ENCODE assay signal across 12 cellular contexts in the genomic region with DNA sequence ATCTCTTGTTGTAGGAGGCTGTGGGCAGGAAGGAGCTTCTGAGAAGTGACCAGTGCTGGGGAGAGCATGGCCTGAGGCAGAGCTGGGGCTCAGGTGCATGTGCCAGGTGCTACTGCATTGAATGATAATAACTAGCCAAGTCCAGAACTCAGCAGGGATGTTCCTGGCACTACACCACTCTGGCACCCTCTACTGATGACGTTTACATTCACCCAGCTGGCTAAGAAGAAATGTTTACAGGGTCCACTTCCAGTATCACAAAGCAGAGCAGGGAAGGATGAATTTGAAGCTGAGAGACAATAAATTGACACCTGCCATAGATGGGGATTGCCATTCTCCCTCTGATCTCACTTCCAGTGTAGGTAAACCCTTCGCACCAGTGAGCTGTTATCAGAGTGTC.
DNase-seq lines count a peak whose midpoint lies in the region; ATAC-seq and TF ChIP-seq lines count a peak whose summit lies in the region.
"Had no signal": no experiment of that assay in that cellular context is flagged by ENCODE, and none has a peak within 500 bp of the region (broad histone marks: within the 10 kb centered on the region; RNA-seq: fewer than 3 reads in every experiment).

No MANE protein-coding gene starts in this region.

- WGBS in gastroesophageal sphincter (ENCODE audit: low coverage in 1 of 2), 2 donors = 33 to 38% methylated on average over 1 to 2 of the region's 2 CpGs

- no peaks in the 10 kb centered on the region for H3K36me3 ChIP-seq in gastroesophageal sphincter
- H3K36me3 ChIP-seq: colonic mucosa, uterus had no signal

- H3K4me3 ChIP-seq in gastroesophageal sphincter = no peak overlapping the region
- H3K4me3 ChIP-seq: colonic mucosa, uterus had no signal

- no peak for TF ChIP-seq EP300 in gastroesophageal sphincter (IDR thresholded peaks at IDR 0.05)

- in situ Hi-C loops in GM13977 (cut with MboI; ENCODE audit: low pct_unique_long_range_greater_than_20kb, low sequenced_read_pairs, unreplicated experiment) = no loop called here

- no peak for TF ChIP-seq POLR2A in gastroesophageal sphincter (IDR thresholded peaks at IDR 0.05)

- no peaks in the 10 kb centered on the region for H3K9me3 ChIP-seq in gastroesophageal sphincter
- H3K9me3 ChIP-seq: colonic mucosa, uterus had no signal

- H3K27me3 ChIP-seq in gastroesophageal sphincter = peaks cover 34% of the 10 kb centered on the region
- H3K27me3 ChIP-seq: colonic mucosa, uterus had no signal

- no peak overlapping the region for H3K27ac ChIP-seq in gastroesophageal sphincter
- H3K27ac ChIP-seq: colonic mucosa, uterus had no signal

- peak; percentile 70 for DNase-seq in COLO668 (lab: John Stamatoyannopoulos, UW; ENCODE audit: unreplicated experiment)
- DNase-seq in MV-4-11 (lab: John Stamatoyannopoulos, UW) = peak; percentile 7
- DNase-seq in NCI-H774 (lab: John Stamatoyannopoulos, UW) = peak; percentile 15
- peak; percentile 17 for DNase-seq in cerebellum (ENCODE audit: low spot score)
- DNase-seq in GM13977 (ENCODE audit: low spot score) = no peak
- no peak for DNase-seq in amniotic stem cell (lab: John Stamatoyannopoulos, UW)
- no peak for DNase-seq in activated CD4-positive, alpha-beta T cell treated with anti-CD3 and anti-CD28 coated beads for 48 hours
- DNase-seq: colonic mucosa; NCI-H187 treated with DMSO at 0.1 percent for 48 hours; stimulated activated CD4-positive, alpha-beta T cell treated with anti-CD3 and anti-CD28 coated beads, Interleukin-1b, Interleukin-23, amount 100 ng/mL, for 48 hours had no signal

- H3K4me1 ChIP-seq in gastroesophageal sphincter = no peaks in the 10 kb centered on the region
- H3K4me1 ChIP-seq: colonic mucosa, uterus had no signal

- TF ChIP-seq CTCF in GM13977 (IDR thresholded peaks at IDR 0.05; ENCODE audit: extremely low read depth, insufficient read depth, missing control alignments) (no peak), gastroesophageal sphincter (IDR thresholded peaks at IDR 0.05) (no peak)

- ATAC-seq in gastroesophageal sphincter = no peak

Comparison
In these comparisons a context has a peak if more than half of its experiments do, and no peak if none do; other contexts are left out.
1. DNase-seq: peak in COLO668 (single experiment), MV-4-11 (single experiment), NCI-H774 (single experiment) and cerebellum (single experiment); none in GM13977 (single experiment), amniotic stem cell (single experiment) and activated CD4-positive, alpha-beta T cell treated with anti-CD3 and anti-CD28 coated beads for 48 hours (single experiment).